ENCODE assay signal across 8 cellular contexts in the genomic region with DNA sequence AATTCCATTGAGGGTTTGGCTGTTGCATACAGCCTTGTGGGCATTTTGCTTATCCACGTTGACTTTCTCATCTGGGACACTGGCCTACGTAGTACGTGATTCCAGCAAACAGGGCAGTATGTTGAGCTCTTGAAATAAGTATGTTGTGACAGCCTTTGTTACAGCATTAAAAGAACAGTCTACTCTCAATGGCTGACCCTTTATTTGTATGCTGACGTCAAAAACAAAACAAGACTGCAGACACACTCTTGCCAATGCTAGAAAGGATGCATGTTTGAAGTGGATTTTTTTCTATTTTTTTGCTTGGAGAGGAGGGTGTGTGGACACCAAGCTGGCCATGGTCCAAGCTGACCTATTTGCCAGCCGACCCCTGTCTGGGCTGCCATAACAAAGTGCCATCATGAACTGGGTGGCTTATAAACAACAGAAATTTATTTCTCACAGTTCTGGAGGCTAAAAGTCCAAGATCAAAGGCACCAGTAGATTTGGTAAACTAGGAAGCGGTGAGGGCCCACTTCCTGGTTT. TPM values are rescaled to one million over a fixed set of nuclear protein-coding genes. Genes with fewer than 3 reads are reported as not detected.
DNase-seq lines count a peak whose midpoint lies in the region; ATAC-seq, FAIRE-seq and TF ChIP-seq lines count a peak whose summit lies in the region.

No MANE protein-coding gene starts in this region.

- DNase-seq in DMS53 (lab: John Stamatoyannopoulos, UW): peak; percentile 34
- no peak for DNase-seq in DMS53 treated with DMSO at 0.1 percent for 48 hours (lab: John Stamatoyannopoulos, UW; ENCODE audit: unreplicated experiment)
- DNase-seq in WTC11 (ENCODE audit: low spot score): no peak
- DNase-seq in foreskin fibroblast: no peak
- no peak for DNase-seq in stimulated activated effector memory CD8-positive, alpha-beta T cell treated with anti-CD3 and anti-CD28 coated beads, Interleukin-12 subunit alpha, Interleukin-12 subunit beta, amount 100 ng/mL, for 72 hours (ENCODE audit: low spot score in 2 of 2)
- DNase-seq in D721Med (ENCODE audit: insufficient read length, low spot score): no peak
- DNase-seq in D341Med (ENCODE audit: low spot score): no peak

- no peaks in the 10 kb centered on the region for H3K9me3 Mint-ChIP-seq in WTC11
- no peaks in the 10 kb centered on the region for H3K9me3 Mint-ChIP-seq in stimulated activated effector memory CD8-positive, alpha-beta T cell treated with anti-CD3 and anti-CD28 coated beads, Interleukin-12 subunit alpha, Interleukin-12 subunit beta, amount 100 ng/mL, for 72 hours

- peaks cover 19% of the 10 kb centered on the region for H3K36me3 Mint-ChIP-seq in WTC11
- peaks cover 13% of the 10 kb centered on the region for H3K36me3 Mint-ChIP-seq in stimulated activated effector memory CD8-positive, alpha-beta T cell treated with anti-CD3 and anti-CD28 coated beads, Interleukin-12 subunit alpha, Interleukin-12 subunit beta, amount 100 ng/mL, for 72 hours

- TF ChIP-seq CTCF in WTC11 (IDR thresholded peaks at IDR 0.05): no peak
- no peak for TF ChIP-seq CTCF in foreskin fibroblast (IDR thresholded peaks at IDR 0.05; ENCODE audit: low read depth, low read length)
- TF ChIP-seq CTCF in D721Med (IDR thresholded peaks at IDR 0.05; ENCODE audit: insufficient read depth, missing control alignments): no peak

- no peak overlapping the region for H3K27ac Mint-ChIP-seq in WTC11
- peak overlapping the region; percentile 89 for H3K27ac Mint-ChIP-seq in stimulated activated effector memory CD8-positive, alpha-beta T cell treated with anti-CD3 and anti-CD28 coated beads, Interleukin-12 subunit alpha, Interleukin-12 subunit beta, amount 100 ng/mL, for 72 hours

- peaks cover 16% of the 10 kb centered on the region for H3K4me1 Mint-ChIP-seq in WTC11
- peaks cover 34% of the 10 kb centered on the region for H3K4me1 Mint-ChIP-seq in stimulated activated effector memory CD8-positive, alpha-beta T cell treated with anti-CD3 and anti-CD28 coated beads, Interleukin-12 subunit alpha, Interleukin-12 subunit beta, amount 100 ng/mL, for 72 hours

- ATAC-seq in WTC11 (no peak), GM18907 (IDR thresholded peaks at IDR 0.05; ENCODE audit: unreplicated experiment) (no peak)
- no peak for ATAC-seq in stimulated activated effector memory CD8-positive, alpha-beta T cell treated with anti-CD3 and anti-CD28 coated beads, Interleukin-12 subunit alpha, Interleukin-12 subunit beta, amount 100 ng/mL, for 72 hours

- no peak for FAIRE-seq in D721Med (lab: Jason Lieb, UNC)

- POLR2A ChIA-PET in WTC11 (lab: Charles Lee): interaction anchor here (0.9 to 2.8 kb wide), 5 partner anchors 8 to 38 kb away, joined by 3 to 21 read pairs (median 8); a partner anchor contains a TSS

- peak overlapping the region; percentile 78 for H3K4me3 Mint-ChIP-seq in WTC11
- H3K4me3 Mint-ChIP-seq in stimulated activated effector memory CD8-positive, alpha-beta T cell treated with anti-CD3 and anti-CD28 coated beads, Interleukin-12 subunit alpha, Interleukin-12 subunit beta, amount 100 ng/mL, for 72 hours: peak overlapping the region; percentile 73

- no peaks in the 10 kb centered on the region for H3K27me3 Mint-ChIP-seq in WTC11 (ENCODE audit: low read depth)

- CTCF ChIA-PET in WTC11 (lab: Charles Lee): interaction anchor here (0.6 to 2.8 kb wide), 15 partner anchors 8 to 498 kb away, joined by 3 to 65 read pairs (median 4); a partner anchor contains a TSS

- peak overlapping the region; percentile 89 to 99 for H3K4me3 ChIP-seq in foreskin fibroblast (ENCODE audit: low read depth in 1 of 2, low read length in 2 of 2)

TF ChIP-seq in WTC11, 78 proteins besides CTCF, POLR2A, EP300 and RAD21 (continues in another document):
- TF ChIP-seq, protein P1, sequence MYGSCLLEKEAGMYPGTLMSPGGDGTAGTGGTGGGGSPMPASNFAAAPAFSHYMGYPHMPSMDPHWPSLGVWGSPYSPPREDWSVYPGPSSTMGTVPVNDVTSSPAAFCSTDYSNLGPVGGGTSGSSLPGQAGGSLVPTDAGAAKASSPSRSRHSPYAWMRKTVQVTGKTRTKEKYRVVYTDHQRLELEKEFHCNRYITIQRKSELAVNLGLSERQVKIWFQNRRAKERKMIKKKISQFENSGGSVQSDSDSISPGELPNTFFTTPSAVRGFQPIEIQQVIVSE (CRISPR knock-in tag; IDR thresholded peaks at IDR 0.05; ENCODE audit: borderline replicate concordance): no peak
- no peak for TF ChIP-seq TEAD1 (CRISPR knock-in tag; IDR thresholded peaks at IDR 0.05)
- TF ChIP-seq CREB1 (CRISPR knock-in tag; IDR thresholded peaks at IDR 0.05): no peak
- TF ChIP-seq ZNF671 (CRISPR knock-in tag; IDR thresholded peaks at IDR 0.05): no peak
- TF ChIP-seq, protein P2, sequence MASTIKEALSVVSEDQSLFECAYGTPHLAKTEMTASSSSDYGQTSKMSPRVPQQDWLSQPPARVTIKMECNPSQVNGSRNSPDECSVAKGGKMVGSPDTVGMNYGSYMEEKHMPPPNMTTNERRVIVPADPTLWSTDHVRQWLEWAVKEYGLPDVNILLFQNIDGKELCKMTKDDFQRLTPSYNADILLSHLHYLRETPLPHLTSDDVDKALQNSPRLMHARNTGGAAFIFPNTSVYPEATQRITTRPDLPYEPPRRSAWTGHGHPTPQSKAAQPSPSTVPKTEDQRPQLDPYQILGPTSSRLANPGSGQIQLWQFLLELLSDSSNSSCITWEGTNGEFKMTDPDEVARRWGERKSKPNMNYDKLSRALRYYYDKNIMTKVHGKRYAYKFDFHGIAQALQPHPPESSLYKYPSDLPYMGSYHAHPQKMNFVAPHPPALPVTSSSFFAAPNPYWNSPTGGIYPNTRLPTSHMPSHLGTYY (CRISPR knock-in tag; IDR thresholded peaks at IDR 0.05): no peak
- no peak for TF ChIP-seq NR1H2 (CRISPR knock-in tag; IDR thresholded peaks at IDR 0.05)
- TF ChIP-seq SOX15 (CRISPR knock-in tag; IDR thresholded peaks at IDR 0.05): no peak
- TF ChIP-seq FOXK1 (CRISPR knock-in tag; IDR thresholded peaks at IDR 0.05): no peak
- TF ChIP-seq, protein P3, sequence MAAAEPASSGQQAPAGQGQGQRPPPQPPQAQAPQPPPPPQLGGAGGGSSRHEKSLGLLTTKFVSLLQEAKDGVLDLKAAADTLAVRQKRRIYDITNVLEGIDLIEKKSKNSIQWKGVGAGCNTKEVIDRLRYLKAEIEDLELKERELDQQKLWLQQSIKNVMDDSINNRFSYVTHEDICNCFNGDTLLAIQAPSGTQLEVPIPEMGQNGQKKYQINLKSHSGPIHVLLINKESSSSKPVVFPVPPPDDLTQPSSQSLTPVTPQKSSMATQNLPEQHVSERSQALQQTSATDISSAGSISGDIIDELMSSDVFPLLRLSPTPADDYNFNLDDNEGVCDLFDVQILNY (CRISPR knock-in tag; IDR thresholded peaks at IDR 0.05): no peak
- TF ChIP-seq, protein P4, sequence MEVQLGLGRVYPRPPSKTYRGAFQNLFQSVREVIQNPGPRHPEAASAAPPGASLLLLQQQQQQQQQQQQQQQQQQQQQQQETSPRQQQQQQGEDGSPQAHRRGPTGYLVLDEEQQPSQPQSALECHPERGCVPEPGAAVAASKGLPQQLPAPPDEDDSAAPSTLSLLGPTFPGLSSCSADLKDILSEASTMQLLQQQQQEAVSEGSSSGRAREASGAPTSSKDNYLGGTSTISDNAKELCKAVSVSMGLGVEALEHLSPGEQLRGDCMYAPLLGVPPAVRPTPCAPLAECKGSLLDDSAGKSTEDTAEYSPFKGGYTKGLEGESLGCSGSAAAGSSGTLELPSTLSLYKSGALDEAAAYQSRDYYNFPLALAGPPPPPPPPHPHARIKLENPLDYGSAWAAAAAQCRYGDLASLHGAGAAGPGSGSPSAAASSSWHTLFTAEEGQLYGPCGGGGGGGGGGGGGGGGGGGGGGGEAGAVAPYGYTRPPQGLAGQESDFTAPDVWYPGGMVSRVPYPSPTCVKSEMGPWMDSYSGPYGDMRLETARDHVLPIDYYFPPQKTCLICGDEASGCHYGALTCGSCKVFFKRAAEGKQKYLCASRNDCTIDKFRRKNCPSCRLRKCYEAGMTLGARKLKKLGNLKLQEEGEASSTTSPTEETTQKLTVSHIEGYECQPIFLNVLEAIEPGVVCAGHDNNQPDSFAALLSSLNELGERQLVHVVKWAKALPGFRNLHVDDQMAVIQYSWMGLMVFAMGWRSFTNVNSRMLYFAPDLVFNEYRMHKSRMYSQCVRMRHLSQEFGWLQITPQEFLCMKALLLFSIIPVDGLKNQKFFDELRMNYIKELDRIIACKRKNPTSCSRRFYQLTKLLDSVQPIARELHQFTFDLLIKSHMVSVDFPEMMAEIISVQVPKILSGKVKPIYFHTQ (CRISPR knock-in tag; IDR thresholded peaks at IDR 0.05): no peak
- TF ChIP-seq, protein P5, sequence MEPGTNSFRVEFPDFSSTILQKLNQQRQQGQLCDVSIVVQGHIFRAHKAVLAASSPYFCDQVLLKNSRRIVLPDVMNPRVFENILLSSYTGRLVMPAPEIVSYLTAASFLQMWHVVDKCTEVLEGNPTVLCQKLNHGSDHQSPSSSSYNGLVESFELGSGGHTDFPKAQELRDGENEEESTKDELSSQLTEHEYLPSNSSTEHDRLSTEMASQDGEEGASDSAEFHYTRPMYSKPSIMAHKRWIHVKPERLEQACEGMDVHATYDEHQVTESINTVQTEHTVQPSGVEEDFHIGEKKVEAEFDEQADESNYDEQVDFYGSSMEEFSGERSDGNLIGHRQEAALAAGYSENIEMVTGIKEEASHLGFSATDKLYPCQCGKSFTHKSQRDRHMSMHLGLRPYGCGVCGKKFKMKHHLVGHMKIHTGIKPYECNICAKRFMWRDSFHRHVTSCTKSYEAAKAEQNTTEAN (CRISPR knock-in tag; IDR thresholded peaks at IDR 0.05): no peak
- no peak for TF ChIP-seq ZNF232 (CRISPR knock-in tag; IDR thresholded peaks at IDR 0.05)
- TF ChIP-seq FOXJ3 (CRISPR knock-in tag; IDR thresholded peaks at IDR 0.05; ENCODE audit: borderline replicate concordance): no peak
- TF ChIP-seq RELA (CRISPR knock-in tag; IDR thresholded peaks at IDR 0.05; ENCODE audit: borderline replicate concordance): no peak

RNA-seq across cellular contexts. Expression of a gene that starts 10.8 kb away (rescaled TPM):
- total RNA-seq in WTC11 (2021): 52.0 to 71.6 TPM (median 57.4 TPM) in 3 replicates

RNA-seq across cellular contexts. Expression of a gene that starts 26.7 kb away (rescaled TPM):
- 29.4 to 36.7 TPM (median 31.4 TPM) in 3 replicates for total RNA-seq in WTC11 (2021)
